2 cellular contexts compared by ENCODE assay signal in genomic region chr5:122050959-122051358, GRCh38.
TF ChIP-seq lines count a peak whose summit lies in the region.

No MANE protein-coding gene starts in this region.

TF ChIP-seq in A549, 52 proteins besides CTCF, POLR2A, EP300 and RAD21 (continued from another document):
- TF ChIP-seq MAFK (IDR thresholded peaks at IDR 0.05; ENCODE audit: partially characterized antibody) (peak; percentile 68), HES2 (IDR thresholded peaks at IDR 0.05) (no peak)

TF ChIP-seq in K562, 482 proteins besides CTCF, POLR2A, EP300 and RAD21 (continued from another document):
- TF ChIP-seq FOXO4 (CRISPR knock-in tag; IDR thresholded peaks at IDR 0.05) (no peak), RFX7 (CRISPR knock-in tag; IDR thresholded peaks at IDR 0.05) (no peak), NFXL1 (CRISPR knock-in tag; IDR thresholded peaks at IDR 0.05) (no peak), SAP30 (IDR thresholded peaks at IDR 0.05; ENCODE audit: borderline replicate concordance, insufficient read depth, low read depth, low read length, poor library complexity, severe bottlenecking) (no peak), ATF6 (CRISPR knock-in tag; IDR thresholded peaks at IDR 0.05) (no peak), DLX4 (CRISPR knock-in tag; IDR thresholded peaks at IDR 0.05) (no peak), PHF21A (IDR thresholded peaks at IDR 0.05; ENCODE audit: borderline replicate concordance, low read depth) (no peak), PCBP2 (IDR thresholded peaks at IDR 0.05; ENCODE audit: low read depth, low read length, poor library complexity, severe bottlenecking) (no peak), RFX5 (IDR thresholded peaks at IDR 0.05; ENCODE audit: low read depth, low read length) (no peak), TEAD2 (tag; IDR thresholded peaks at IDR 0.05) (no peak), PCBP1 (IDR thresholded peaks at IDR 0.05; ENCODE audit: low read depth, low read length, poor library complexity, severe bottlenecking) (no peak), C11orf30 (IDR thresholded peaks at IDR 0.05; ENCODE audit: low read depth) (peak; percentile 71), POLR3G (IDR thresholded peaks at IDR 0.05; ENCODE audit: extremely low read depth, insufficient read length, insufficient replicate concordance) (no peak), ZNF518B (CRISPR knock-in tag; IDR thresholded peaks at IDR 0.05) (no peak), ZNF316 (IDR thresholded peaks at IDR 0.05) (peak; percentile 91)
TF ChIP-seq in K562: peak in this region for 2.
